ENCODE assay signal across 10 cellular contexts in the genomic region with DNA sequence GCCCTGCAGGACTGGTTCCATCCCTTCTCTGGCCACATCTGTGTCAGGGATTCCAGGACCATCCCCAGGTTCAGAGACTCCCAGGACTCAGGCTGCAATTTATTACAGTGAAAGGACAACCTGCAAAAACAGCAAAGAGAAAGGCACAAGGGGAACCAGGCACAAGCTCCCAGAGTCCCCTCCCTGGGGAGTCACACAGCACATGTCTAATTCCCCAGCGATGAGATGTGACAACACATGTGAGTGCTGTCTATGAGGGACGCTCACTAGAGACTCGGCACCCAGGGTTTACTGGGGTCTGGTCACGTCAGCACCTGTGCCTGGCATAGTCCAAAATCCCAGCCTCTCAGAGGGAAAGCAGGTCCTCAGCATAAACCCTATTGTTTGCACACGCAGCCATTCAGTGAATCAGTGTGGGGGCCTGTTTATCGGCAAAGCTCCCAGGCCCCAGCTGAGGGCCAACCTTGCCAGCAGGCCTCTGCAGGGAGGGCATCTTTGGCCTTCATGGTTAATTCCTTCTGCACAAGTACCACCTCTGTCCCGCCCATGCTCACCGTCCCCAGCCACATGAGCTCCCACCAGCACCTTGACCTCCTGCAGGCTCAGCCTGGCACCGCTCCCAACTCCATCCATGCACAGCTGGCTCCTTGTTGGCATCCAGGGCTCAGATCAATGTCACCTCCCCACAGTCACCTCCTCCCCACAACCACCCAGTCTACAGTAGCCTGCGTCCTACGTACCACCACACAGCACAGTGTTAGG.
A peak's percentile ranks its signal among the peaks of the same experiment; 100 is the strongest.
DNase-seq lines count a peak whose midpoint lies in the region; ATAC-seq and TF ChIP-seq lines count a peak whose summit lies in the region.
"Had no signal": no experiment of that assay in that cellular context is flagged by ENCODE, and none has a peak within 500 bp of the region (broad histone marks: within the 10 kb centered on the region; RNA-seq: fewer than 3 reads in every experiment).

No MANE protein-coding gene starts in this region.

- H3K9me3 Mint-ChIP-seq in central memory CD8-positive, alpha-beta T cell = peaks cover 5% of the 10 kb centered on the region
- peaks cover 66% of the 10 kb centered on the region for H3K9me3 Mint-ChIP-seq in HFFc6

- H3K27ac Mint-ChIP-seq in central memory CD8-positive, alpha-beta T cell (ENCODE audit: low read depth) = peak overlapping the region; percentile 70
- no peak overlapping the region for H3K27ac Mint-ChIP-seq in HFFc6

- H3K27me3 Mint-ChIP-seq in central memory CD8-positive, alpha-beta T cell = peaks cover 15% of the 10 kb centered on the region
- H3K27me3 Mint-ChIP-seq in HFFc6 (ENCODE audit: insufficient read depth) = peaks cover 3% of the 10 kb centered on the region

- no peak overlapping the region for H3K4me3 Mint-ChIP-seq in central memory CD8-positive, alpha-beta T cell
- H3K4me3 Mint-ChIP-seq in HFFc6 = no peak overlapping the region

- H3K36me3 Mint-ChIP-seq in central memory CD8-positive, alpha-beta T cell (ENCODE audit: insufficient read depth) = peaks cover 5% of the 10 kb centered on the region
- peaks cover 14% of the 10 kb centered on the region for H3K36me3 Mint-ChIP-seq in HFFc6 (ENCODE audit: low read depth)

- no peak for TF ChIP-seq CTCF in HFFc6 (IDR thresholded peaks at IDR 0.05)

- no peak for DNase-seq in central memory CD8-positive, alpha-beta T cell (ENCODE audit: low spot score in 2 of 2)
- DNase-seq in NCI-H526 (lab: John Stamatoyannopoulos, UW) (no peak), HFFc6 (no peak), NCI-H446 (lab: John Stamatoyannopoulos, UW) (no peak)
- DNase-seq: NCI-H1105 treated with DMSO at 0.1 percent for 48 hours, SJCRH30 had no signal

- ATAC-seq in GM18502 (IDR thresholded peaks at IDR 0.05; ENCODE audit: poor library complexity, unreplicated experiment) = peak; percentile 22
- ATAC-seq in GM21528 (IDR thresholded peaks at IDR 0.05; ENCODE audit: low FRiP score, unreplicated experiment) = peak; percentile 14
- ATAC-seq in HG03342 (IDR thresholded peaks at IDR 0.05; ENCODE audit: unreplicated experiment) = peak; percentile 13
- ATAC-seq in central memory CD8-positive, alpha-beta T cell (replicated peaks; ENCODE audit: extremely low read depth, poor library complexity, severe bottlenecking) = no peak
- ATAC-seq in GM19328 (IDR thresholded peaks at IDR 0.05; ENCODE audit: unreplicated experiment) = no peak

- peaks cover 17% of the 10 kb centered on the region for H3K4me1 Mint-ChIP-seq in central memory CD8-positive, alpha-beta T cell
- no peaks in the 10 kb centered on the region for H3K4me1 Mint-ChIP-seq in HFFc6 (ENCODE audit: low read depth)

Comparison
In these comparisons a context has a peak if more than half of its experiments do, and no peak if none do; other contexts are left out.
1. ATAC-seq: peak in GM18502 (single experiment), GM21528 (single experiment) and HG03342 (single experiment); none in central memory CD8-positive, alpha-beta T cell (single experiment) and GM19328 (single experiment).